1 cellular context compared by ENCODE assay signal in genomic region chr1:153352523-153352922, GRCh38.
A peak's percentile ranks its signal among the peaks of the same experiment; 100 is the strongest.
TF ChIP-seq lines count a peak whose summit lies in the region.

No MANE protein-coding gene starts in this region.

TF ChIP-seq in K562, 482 proteins besides CTCF, POLR2A, EP300 and RAD21:
- TF ChIP-seq ZEB2 (IDR thresholded peaks at IDR 0.05), result 0 out of 2 replicates have a peak, but pooled peaks have one; percentile 14
- TF ChIP-seq RCOR1 (IDR thresholded peaks at IDR 0.05; ENCODE audit: borderline replicate concordance in 1 of 2, low read depth in 2 of 2, low read length in 2 of 2), result peak in 1 of 2 experiments; percentile 43; a peak in 1 of 4 replicates
- TF ChIP-seq YBX1 (IDR thresholded peaks at IDR 0.05), result no peak
- TF ChIP-seq TCF15 (CRISPR knock-in tag; IDR thresholded peaks at IDR 0.05), result no peak
- TF ChIP-seq TBL1XR1 (IDR thresholded peaks at IDR 0.05; ENCODE audit: low read length in 2 of 2), result 0 out of 4 replicates have a peak, but pooled peaks of 1 of the 2 experiments have one; percentile 28
- peak; percentile 82 for TF ChIP-seq SMC3 (conservative IDR thresholded peaks at IDR 0.05; ENCODE audit: insufficient read depth, low read depth, low read length)
- TF ChIP-seq CREM (IDR thresholded peaks at IDR 0.05; ENCODE audit: low read depth), result peak; percentile 24; the same call in 1 of the 2 replicates
- TF ChIP-seq PBX2 (CRISPR knock-in tag; IDR thresholded peaks at IDR 0.05; ENCODE audit: low read depth), result no peak
- TF ChIP-seq PBX2 (tag; conservative IDR thresholded peaks at IDR 0.05; ENCODE audit: low read depth), result peak; percentile 46; the same call in 1 of the 2 replicates
- peak; percentile 41; the same call in 1 of the 2 replicates for TF ChIP-seq STAG1 (CRISPR knock-in tag; IDR thresholded peaks at IDR 0.05; ENCODE audit: borderline replicate concordance)
- TF ChIP-seq ZNF766 (CRISPR knock-in tag; conservative IDR thresholded peaks at IDR 0.05), result peak; percentile 83; the same call in 1 of the 2 replicates
- peak; percentile 69 for TF ChIP-seq PKNOX1 (IDR thresholded peaks at IDR 0.05)
- TF ChIP-seq DEAF1 (CRISPR knock-in tag; IDR thresholded peaks at IDR 0.05), result peak; percentile 82
- TF ChIP-seq KLF16 (IDR thresholded peaks at IDR 0.05), result 0 out of 2 replicates have a peak, but pooled peaks have one; percentile 5
- no peak for TF ChIP-seq PHB2 (IDR thresholded peaks at IDR 0.05; ENCODE audit: low read depth)
- peak; percentile 61; the same call in 1 of the 2 replicates for TF ChIP-seq SPI1 (IDR thresholded peaks at IDR 0.05; ENCODE audit: borderline replicate concordance, low read depth, low read length)
- TF ChIP-seq BDP1 (IDR thresholded peaks at IDR 0.05; ENCODE audit: insufficient read depth, insufficient read length), result no peak
